ENCODE assay signal across 9 cellular contexts in genomic region chr1:172531412-172531811, GRCh38. TPM values are rescaled to one million over a fixed set of nuclear protein-coding genes. Genes with fewer than 3 reads are reported as not detected.
A peak's percentile ranks its signal among the peaks of the same experiment; 100 is the strongest.
DNase-seq lines count a peak whose midpoint lies in the region; ATAC-seq, FAIRE-seq and TF ChIP-seq lines count a peak whose summit lies in the region.
"Had no signal": no experiment of that assay in that cellular context is flagged by ENCODE, and none has a peak within 500 bp of the region (broad histone marks: within the 10 kb centered on the region; RNA-seq: fewer than 3 reads in every experiment).

No MANE protein-coding gene starts in this region.

- TF ChIP-seq RAD21 in SK-N-SH (IDR thresholded peaks at IDR 0.05; ENCODE audit: low read length), result no peak

- TF ChIP-seq EP300 in SK-N-SH (IDR thresholded peaks at IDR 0.05; ENCODE audit: borderline replicate concordance in 1 of 2, low read depth in 1 of 2, low read length in 1 of 2), result no peak

- H3K27ac ChIP-seq in SK-N-SH (ENCODE audit: low read depth in 2 of 2, low read length in 1 of 2), result peak overlapping the region; percentile 86 to 99; a peak in 3 of 4 replicates
- H3K27ac ChIP-seq in keratinocyte (ENCODE audit: control insufficient read depth, insufficient read depth, low read length), result no peak overlapping the region
- peak overlapping the region; percentile 92 for H3K27ac ChIP-seq in stomach smooth muscle (ENCODE audit: low read length)

- peaks cover 30% of the 10 kb centered on the region for H3K4me1 Mint-ChIP-seq in activated T-helper 2 cell treated with anti-CD3 and anti-CD28 coated beads, Interferon-gamma antibody, Interleukin-2, Interleukin-4, amounts not matched to agents 10 μg/mL and 5 μg/mL and 100 μg/mL, durations not matched to agents 14 hours and 24 hours and 36 hours (ENCODE audit: low read depth)

- no peak for ATAC-seq in SK-N-SH treated with all-trans-retinoic acid at 6 μM for 48 hours

- H3F3A ChIP-seq in SK-N-SH (replicated peaks; ENCODE audit: insufficient read depth), result peaks cover 10% of the 10 kb centered on the region

- no peaks in the 10 kb centered on the region for H3K9me3 Mint-ChIP-seq in activated T-helper 2 cell treated with anti-CD3 and anti-CD28 coated beads, Interferon-gamma antibody, Interleukin-2, Interleukin-4, amounts not matched to agents 10 μg/mL and 5 μg/mL and 100 μg/mL, durations not matched to agents 14 hours and 24 hours and 36 hours

- DNase-seq in SK-N-SH (peak; percentile 3), keratinocyte (ENCODE audit: low read depth, low spot score) (no peak), superior temporal gyrus (ENCODE audit: extremely low spot score) (no peak), inferior parietal cortex (ENCODE audit: extremely low spot score) (no peak)
- DNase-seq in activated T-helper 2 cell treated with anti-CD3 and anti-CD28 coated beads, Interferon-gamma antibody, Interleukin-2, Interleukin-4, amounts not matched to agents 10 μg/mL and 5 μg/mL and 100 μg/mL, durations not matched to agents 14 hours and 24 hours and 36 hours (ENCODE audit: low spot score), result no peak
- DNase-seq in stimulated activated CD8-positive, alpha-beta memory T cell treated with anti-CD3 and anti-CD28 coated beads, Interleukin-4, amount 100 ng/mL, for 48 hours, result no peak
- DNase-seq: 8988T had no signal

- peaks cover 7% of the 10 kb centered on the region for H3K36me3 Mint-ChIP-seq in activated T-helper 2 cell treated with anti-CD3 and anti-CD28 coated beads, Interferon-gamma antibody, Interleukin-2, Interleukin-4, amounts not matched to agents 10 μg/mL and 5 μg/mL and 100 μg/mL, durations not matched to agents 14 hours and 24 hours and 36 hours (ENCODE audit: low read depth)

- H3K4me1 ChIP-seq in SK-N-SH (ENCODE audit: control insufficient read depth in 1 of 2, insufficient read depth in 2 of 2, low read depth in 1 of 2, low read length in 1 of 2) (peaks cover 0 to 26% of the 10 kb centered on the region in 2 experiments; a peak in 2 of 4 replicates), keratinocyte (ENCODE audit: control insufficient read depth, extremely low read depth, insufficient read depth, low read length) (peaks cover 22% of the 10 kb centered on the region), stomach smooth muscle (ENCODE audit: control insufficient read depth, insufficient read depth, low read length) (peaks cover 8% of the 10 kb centered on the region)

- H3K79me2 ChIP-seq in SK-N-SH (ENCODE audit: insufficient read depth) (peaks cover 34% of the 10 kb centered on the region), keratinocyte (ENCODE audit: control insufficient read depth, insufficient read depth, low read length) (peaks cover 33% of the 10 kb centered on the region)

- H3K4me2 ChIP-seq in SK-N-SH, result peak overlapping the region; percentile 84
- peak overlapping the region; percentile 79 for H3K4me2 ChIP-seq in keratinocyte (ENCODE audit: control insufficient read depth, extremely low read depth, insufficient read depth, low read depth, low read length)

- H3K9ac ChIP-seq in SK-N-SH (peak overlapping the region; percentile 89), keratinocyte (ENCODE audit: control insufficient read depth, extremely low read depth, insufficient read depth, low read length) (peak overlapping the region; percentile 94), stomach smooth muscle (ENCODE audit: low read length in 2 of 2) (peak overlapping the region; percentile 74 to 96)

- peak overlapping the region; percentile 95 for H3K4me3 Mint-ChIP-seq in activated T-helper 2 cell treated with anti-CD3 and anti-CD28 coated beads, Interferon-gamma antibody, Interleukin-2, Interleukin-4, amounts not matched to agents 10 μg/mL and 5 μg/mL and 100 μg/mL, durations not matched to agents 14 hours and 24 hours and 36 hours (ENCODE audit: low read depth)

- no peaks in the 10 kb centered on the region for H3K9me2 ChIP-seq in SK-N-SH

- peak overlapping the region; percentile 96 for H2AFZ ChIP-seq in SK-N-SH (ENCODE audit: low read depth)
- peak overlapping the region; percentile 90 for H2AFZ ChIP-seq in keratinocyte (ENCODE audit: control insufficient read depth, low read length)

- H3K4me3 ChIP-seq in SK-N-SH (ENCODE audit: low read depth in 2 of 2, low read length in 1 of 2) (peak overlapping the region; percentile 95 to 97), keratinocyte (ENCODE audit: control insufficient read depth in 2 of 3, extremely low read depth in 1 of 3, insufficient read depth in 2 of 3, low read depth in 1 of 3, low read length in 3 of 3) (peak overlapping the region; percentile 76 to 90 (median 77)), stomach smooth muscle (ENCODE audit: low read length in 2 of 2) (peak overlapping the region; percentile 88 to 92)

- peaks cover 9% of the 10 kb centered on the region for H3K27me3 Mint-ChIP-seq in activated T-helper 2 cell treated with anti-CD3 and anti-CD28 coated beads, Interferon-gamma antibody, Interleukin-2, Interleukin-4, amounts not matched to agents 10 μg/mL and 5 μg/mL and 100 μg/mL, durations not matched to agents 14 hours and 24 hours and 36 hours (ENCODE audit: low read depth)

- POLR2A ChIA-PET in SK-N-SH (lab: Yijun Ruan, JAX), result no interaction called here

- H3K27me3 ChIP-seq in SK-N-SH (ENCODE audit: insufficient read depth), result no peaks in the 10 kb centered on the region
- no peaks in the 10 kb centered on the region for H3K27me3 ChIP-seq in keratinocyte (ENCODE audit: control insufficient read depth, extremely low read depth, insufficient read depth, low read length)
- H3K27me3 ChIP-seq in stomach smooth muscle (ENCODE audit: control insufficient read depth in 1 of 2, insufficient read depth in 2 of 2, low read length in 2 of 2), result no peaks in the 10 kb centered on the region

- intact Hi-C loops in activated T-helper 2 cell treated with anti-CD3 and anti-CD28 coated beads, Interferon-gamma antibody, Interleukin-2, Interleukin-4, amounts not matched to agents 10 μg/mL and 5 μg/mL and 100 μg/mL, durations not matched to agents 14 hours and 24 hours and 36 hours (cut with micrococcal nuclease), result loop anchor here (5.0 kb wide), 5 partner anchors 56 to 1044 kb away; partner anchors contain the start of genes PRRC2C and VAMP4

- H3K36me3 ChIP-seq in SK-N-SH (replicated peaks in 1 of 2; ENCODE audit: control insufficient read depth in 1 of 2, insufficient read depth in 2 of 2, low read length in 1 of 2) (no peaks in the 10 kb centered on the region), keratinocyte (ENCODE audit: control insufficient read depth in 2 of 2, extremely low read depth in 1 of 2, insufficient read depth in 2 of 2, low read length in 2 of 2) (no peaks in the 10 kb centered on the region), stomach smooth muscle (ENCODE audit: control insufficient read depth in 2 of 2, insufficient read depth in 2 of 2, low read length in 2 of 2) (no peaks in the 10 kb centered on the region)

- 8% methylated on average over 2 of the region's 2 CpGs for WGBS in SK-N-SH (ENCODE audit: low lambda C conversion rate)

- no peak for FAIRE-seq in keratinocyte (lab: Jason Lieb, UNC)

- H4K20me1 ChIP-seq in SK-N-SH (ENCODE audit: insufficient read depth) (peaks cover 26% of the 10 kb centered on the region), keratinocyte (ENCODE audit: control insufficient read depth, extremely low read depth, insufficient read depth, low read length) (no peaks in the 10 kb centered on the region)

- H3K9me3 ChIP-seq in SK-N-SH, result no peaks in the 10 kb centered on the region
- no peaks in the 10 kb centered on the region for H3K9me3 ChIP-seq in keratinocyte (ENCODE audit: control insufficient read depth, low read depth, low read length)
- no peaks in the 10 kb centered on the region for H3K9me3 ChIP-seq in stomach smooth muscle (ENCODE audit: control insufficient read depth in 2 of 2, low read length in 2 of 2)

- dilution Hi-C loops in keratinocyte (cut with MboI; ENCODE audit: extremely low pct_ligation_motif_present, low sequenced_read_pairs), result no loop called here

- peak overlapping the region; percentile 99 for H3K27ac Mint-ChIP-seq in activated T-helper 2 cell treated with anti-CD3 and anti-CD28 coated beads, Interferon-gamma antibody, Interleukin-2, Interleukin-4, amounts not matched to agents 10 μg/mL and 5 μg/mL and 100 μg/mL, durations not matched to agents 14 hours and 24 hours and 36 hours

- TF ChIP-seq CTCF in SK-N-SH (IDR thresholded peaks at IDR 0.05) (no peak), keratinocyte (optimal IDR thresholded peaks at IDR 0.05 in 1 of 3, IDR thresholded peaks at IDR 0.05 in 1 of 3, conservative IDR thresholded peaks at IDR 0.05 in 1 of 3; ENCODE audit: extremely low read depth in 1 of 3, insufficient read depth in 2 of 3, low read length in 3 of 3) (no peak)

- H3K9me1 ChIP-seq in keratinocyte (ENCODE audit: control insufficient read depth, extremely low read depth, insufficient read depth, low read length), result no peaks in the 10 kb centered on the region

- CTCF ChIA-PET in SK-N-SH (lab: Yijun Ruan, JAX), result interaction anchor here (0.7 to 1.2 kb wide), 3 partner anchors 16 to 529 kb away, joined by 3 read pairs; no protein-coding TSS in a partner anchor

TF ChIP-seq in SK-N-SH, 30 proteins besides CTCF, POLR2A, EP300 and RAD21 (continues in another document):
- TF ChIP-seq FOXJ3 (CRISPR knock-in tag; IDR thresholded peaks at IDR 0.05) (no peak), YY1 (IDR thresholded peaks at IDR 0.05; ENCODE audit: low read depth) (no peak), EZH2phosphoT487 (IDR thresholded peaks at IDR 0.05; ENCODE audit: borderline replicate concordance, low read depth) (no peak)

TF ChIP-seq in SK-N-SH treated with all-trans-retinoic acid at 6 μM for 48 hours, 23 proteins besides CTCF, POLR2A, EP300 and RAD21 (continues in another document):
- no peak for TF ChIP-seq ZNF8 (CRISPR knock-in tag; IDR thresholded peaks at IDR 0.05)

RNA-seq across cellular contexts. Expression of gene SUCO, which starts 1.5 kb away (rescaled TPM):
- polyA plus RNA-seq in SK-N-SH (2012; rRNA removed), result 5.4 and 7.6 TPM in 2 replicates
- polyA plus RNA-seq in SK-N-SH (2012; cell fraction: cytosol; rRNA removed), result 8.6 and 9.9 TPM in 2 replicates
- 4.4 and 10.0 TPM in 2 replicates for polyA plus RNA-seq in SK-N-SH (2012; cell fraction: nucleus; rRNA removed)
- 28.2 and 33.3 TPM in 2 replicates for total RNA-seq in activated T-helper 2 cell treated with anti-CD3 and anti-CD28 coated beads, Interferon-gamma antibody, Interleukin-2, Interleukin-4, amounts not matched to agents 10 μg/mL and 5 μg/mL and 100 μg/mL, durations not matched to agents 14 hours and 24 hours and 36 hours
- 8.3 to 13.8 TPM (median 11.2 TPM) in 3 replicates for polyA plus RNA-seq in keratinocyte
- polyA plus RNA-seq in keratinocyte (2011; ENCODE audit: low read depth), result 57.4 TPM
- 3.6 and 7.6 TPM in 2 replicates for polyA plus RNA-seq in keratinocyte (2011; cell fraction: cytosol; rRNA removed)
- 13.3 and 21.4 TPM in 2 replicates for polyA plus RNA-seq in keratinocyte (2011; cell fraction: nucleus; rRNA removed)
- 10.2 and 13.5 TPM in 2 replicates for polyA plus RNA-seq in keratinocyte (2012; ENCODE audit: low replicate concordance)
- polyA minus RNA-seq in keratinocyte, result 3.2 to 21.3 TPM (median 15.4 TPM) in 3 replicates
- 8.8 TPM for polyA minus RNA-seq in keratinocyte (2011; cell fraction: cytosol; rRNA and poly(A)+ RNA removed)
- polyA minus RNA-seq in keratinocyte (2011; cell fraction: nucleus; rRNA and poly(A)+ RNA removed), result 24.3 and 38.9 TPM in 2 replicates
